Comparison of ENCODE assay signal across 14 cellular contexts in the genomic region with DNA sequence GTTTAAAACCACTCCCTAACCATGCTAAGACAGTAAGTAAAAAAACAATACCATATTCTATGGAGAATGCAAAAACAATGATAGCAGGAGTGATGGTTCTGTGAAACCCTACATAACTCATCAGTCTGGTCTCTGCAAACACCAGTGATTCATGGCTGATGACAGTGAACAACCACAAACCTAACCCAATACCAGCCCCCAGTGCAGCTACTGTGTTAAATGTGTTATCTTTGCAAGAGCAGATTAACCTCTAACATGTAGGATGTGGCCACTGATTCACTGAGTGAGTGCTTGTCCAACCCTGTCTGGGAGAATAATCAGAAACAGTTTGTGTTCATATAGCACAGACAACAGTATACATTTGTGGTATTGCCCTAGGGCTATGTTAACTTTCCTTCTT.
DNase-seq lines count a peak whose midpoint lies in the region; ATAC-seq and TF ChIP-seq lines count a peak whose summit lies in the region.
"Had no signal": no experiment of that assay in that cellular context is flagged by ENCODE, and none has a peak within 500 bp of the region (broad histone marks: within the 10 kb centered on the region; RNA-seq: fewer than 3 reads in every experiment).

No MANE protein-coding gene starts in this region.

- TF ChIP-seq CTCF in choroid plexus epithelial cell (conservative IDR thresholded peaks at IDR 0.05; ENCODE audit: low read depth, low read length) (no peak), body of pancreas (IDR thresholded peaks at IDR 0.05) (no peak), coronary artery (IDR thresholded peaks at IDR 0.05) (no peak)

- H3K4me1 ChIP-seq in body of pancreas: no peaks in the 10 kb centered on the region
- H3K4me1 ChIP-seq: adrenal gland, psoas muscle had no signal

- intact Hi-C loops in body of pancreas (cut with DNase I): no loop called here

- no peak for ATAC-seq in body of pancreas
- ATAC-seq: psoas muscle had no signal

- H3K27ac ChIP-seq in body of pancreas: no peak overlapping the region
- H3K27ac ChIP-seq in coronary artery: no peak overlapping the region
- H3K27ac ChIP-seq: adrenal gland, KMS-11, psoas muscle had no signal

- no peak overlapping the region for H3K4me3 Mint-ChIP-seq in activated T-cell treated with anti-CD3 and anti-CD28 coated beads, Interleukin-2, amount 50 U/mL, for 24 hours
- H3K4me3 Mint-ChIP-seq: memory B cell had no signal

- no peak for TF ChIP-seq POLR2A in body of pancreas (IDR thresholded peaks at IDR 0.05)

- no peaks in the 10 kb centered on the region for H3K9me3 ChIP-seq in body of pancreas
- H3K9me3 ChIP-seq: adrenal gland, psoas muscle had no signal

- no peaks in the 10 kb centered on the region for H3K36me3 Mint-ChIP-seq in activated T-cell treated with anti-CD3 and anti-CD28 coated beads, Interleukin-2, amount 50 U/mL, for 24 hours (ENCODE audit: low read depth)
- H3K36me3 Mint-ChIP-seq: memory B cell had no signal

- DNase-seq in activated T-cell treated with anti-CD3 and anti-CD28 coated beads for 24 hours (ENCODE audit: low read depth): peak; percentile 1
- no peak for DNase-seq in activated T-cell treated with anti-CD3 and anti-CD28 coated beads, Interleukin-2, amount 50 U/mL, for 24 hours
- DNase-seq in RPMI7951 (ENCODE audit: low read depth): peak; percentile 77
- DNase-seq in choroid plexus epithelial cell (ENCODE audit: low read depth): peak; percentile 69
- DNase-seq in stimulated activated CD4-positive, alpha-beta T cell treated with anti-CD3 and anti-CD28 coated beads, Interleukin-4, amount 100 ng/mL, for 24 hours: peak; percentile 9
- no peak for DNase-seq in body of pancreas
- no peak for DNase-seq in NCI-H2196 treated with DMSO at 0.1 percent for 48 hours (lab: John Stamatoyannopoulos, UW; ENCODE audit: unreplicated experiment)
- no peak for DNase-seq in coronary artery (ENCODE audit: low spot score)
- DNase-seq: adrenal gland, hippocampal formation, psoas muscle, trophoblast cell had no signal

- H3K27me3 Mint-ChIP-seq in activated T-cell treated with anti-CD3 and anti-CD28 coated beads, Interleukin-2, amount 50 U/mL, for 24 hours: peaks cover 24% of the 10 kb centered on the region

- peaks cover 7% of the 10 kb centered on the region for H3K4me1 Mint-ChIP-seq in activated T-cell treated with anti-CD3 and anti-CD28 coated beads, Interleukin-2, amount 50 U/mL, for 24 hours (ENCODE audit: low read depth)
- H3K4me1 Mint-ChIP-seq: memory B cell had no signal

- H3K9me3 Mint-ChIP-seq in activated T-cell treated with anti-CD3 and anti-CD28 coated beads, Interleukin-2, amount 50 U/mL, for 24 hours: no peaks in the 10 kb centered on the region
- H3K9me3 Mint-ChIP-seq: memory B cell had no signal

- H3K4me3 ChIP-seq in choroid plexus epithelial cell (ENCODE audit: low read depth, low read length) (no peak overlapping the region), body of pancreas (no peak overlapping the region), coronary artery (no peak overlapping the region)
- H3K4me3 ChIP-seq: adrenal gland, psoas muscle had no signal

- no peaks in the 10 kb centered on the region for H3K27me3 ChIP-seq in body of pancreas
- H3K27me3 ChIP-seq: adrenal gland had no signal

- H3K36me3 ChIP-seq in body of pancreas (replicated peaks in 1 of 2; ENCODE audit: insufficient read depth in 1 of 2, low read depth in 2 of 2): no peaks in the 10 kb centered on the region
- H3K36me3 ChIP-seq: adrenal gland had no signal

- H3K27ac Mint-ChIP-seq in activated T-cell treated with anti-CD3 and anti-CD28 coated beads, Interleukin-2, amount 50 U/mL, for 24 hours: no peak overlapping the region
- H3K27ac Mint-ChIP-seq: memory B cell had no signal

Comparison
In these comparisons a context has a peak if more than half of its experiments do, and no peak if none do; other contexts are left out.
1. DNase-seq: peak in activated T-cell treated with anti-CD3 and anti-CD28 coated beads for 24 hours (single experiment), RPMI7951 (single experiment), choroid plexus epithelial cell (single experiment) and stimulated activated CD4-positive, alpha-beta T cell treated with anti-CD3 and anti-CD28 coated beads, Interleukin-4, amount 100 ng/mL, for 24 hours (single experiment); none in activated T-cell treated with anti-CD3 and anti-CD28 coated beads, Interleukin-2, amount 50 U/mL, for 24 hours (single experiment), body of pancreas (0 of 4), NCI-H2196 treated with DMSO at 0.1 percent for 48 hours (single experiment) and coronary artery (single experiment).